ENCODE assay signal across 2 cellular contexts in genomic region chr9:80622508-80622907, GRCh38.
TF ChIP-seq lines count a peak whose summit lies in the region.

No MANE protein-coding gene starts in this region.

TF ChIP-seq in HepG2, 621 proteins besides CTCF, POLR2A, EP300 and RAD21:
- TF ChIP-seq NCOR1 (IDR thresholded peaks at IDR 0.05; ENCODE audit: borderline replicate concordance, low read length) (no peak), REL (CRISPR knock-in tag; conservative IDR thresholded peaks at IDR 0.05) (no peak), TBP (CRISPR knock-in tag; IDR thresholded peaks at IDR 0.05) (no peak), ZFAT (CRISPR knock-in tag; conservative IDR thresholded peaks at IDR 0.05) (no peak), XBP1 (CRISPR knock-in tag; IDR thresholded peaks at IDR 0.05) (no peak), CREB1 (IDR thresholded peaks at IDR 0.05) (peak; percentile 54), CREB1 (CRISPR knock-in tag; IDR thresholded peaks at IDR 0.05) (no peak), BCLAF1 (IDR thresholded peaks at IDR 0.05) (no peak), SP140L (CRISPR knock-in tag; IDR thresholded peaks at IDR 0.05; ENCODE audit: borderline replicate concordance) (no peak), ATF7 (IDR thresholded peaks at IDR 0.05) (peak; percentile 95), ATF7 (CRISPR knock-in tag; IDR thresholded peaks at IDR 0.05) (no peak), ZNF709 (CRISPR knock-in tag; IDR thresholded peaks at IDR 0.05) (no peak), ZBTB37 (CRISPR knock-in tag; IDR thresholded peaks at IDR 0.05) (no peak)

TF ChIP-seq in HEK293, 187 proteins besides CTCF, POLR2A, EP300 and RAD21:
- no peak for TF ChIP-seq ZNF658 (tag by site-specific recombination; IDR thresholded peaks at IDR 0.05)
- no peak for TF ChIP-seq INSM2 (tag by site-specific recombination; IDR thresholded peaks at IDR 0.05)
- no peak for TF ChIP-seq ZNF266 (tag by site-specific recombination; IDR thresholded peaks at IDR 0.05; ENCODE audit: low read depth)
- TF ChIP-seq ATF2 (tag by site-specific recombination; IDR thresholded peaks at IDR 0.05; ENCODE audit: low read depth): peak; percentile 41; the same call in 1 of the 2 replicates
- TF ChIP-seq ZNF169 (tag by site-specific recombination; IDR thresholded peaks at IDR 0.05): no peak
- no peak for TF ChIP-seq ZNF24 (tag by site-specific recombination; IDR thresholded peaks at IDR 0.05)
- TF ChIP-seq ZNF114 (tag by site-specific recombination; IDR thresholded peaks at IDR 0.05): no peak
